In genomic region chr1:3071507-3072177, GRCh38 we compare ENCODE assay signal across 18 cellular contexts. TPM values are rescaled to one million over a fixed set of nuclear protein-coding genes. Genes with fewer than 3 reads are reported as not detected.
DNase-seq lines count a peak whose midpoint lies in the region; ATAC-seq and TF ChIP-seq lines count a peak whose summit lies in the region.
"Had no signal": no experiment of that assay in that cellular context is flagged by ENCODE, and none has a peak within 500 bp of the region (broad histone marks: within the 10 kb centered on the region; RNA-seq: fewer than 3 reads in every experiment).

No MANE protein-coding gene starts in this region.

- no peaks in the 10 kb centered on the region for H3K4me1 Mint-ChIP-seq in natural killer cell
- H3K4me1 Mint-ChIP-seq in natural killer cell treated with Interleukin-12 subunit alpha and Interleukin-12 subunit beta and Interleukin-15 and Interleukin-18, amount 100 ng/mL, for 72 hours (ENCODE audit: low read depth in 2 of 2): peaks cover 0 to 3% of the 10 kb centered on the region in 2 donors
- H3K4me1 Mint-ChIP-seq in activated T-helper 2 cell treated with anti-CD3 and anti-CD28 coated beads, Interferon-gamma antibody, Interleukin-2, Interleukin-4, amounts not matched to agents 10 μg/mL and 5 μg/mL and 100 μg/mL, durations not matched to agents 14 hours and 24 hours and 36 hours (ENCODE audit: low read depth): peaks cover 1% of the 10 kb centered on the region

- no peak for TF ChIP-seq CTCF in natural killer cell (IDR thresholded peaks at IDR 0.05)

- ATAC-seq in natural killer cell (no peak), left ventricle myocardium superior (no peak), GM18909 (IDR thresholded peaks at IDR 0.05; ENCODE audit: poor library complexity, unreplicated experiment) (no peak), HG03280 (IDR thresholded peaks at IDR 0.05; ENCODE audit: unreplicated experiment) (no peak)
- ATAC-seq in natural killer cell treated with Interleukin-12 subunit alpha and Interleukin-12 subunit beta and Interleukin-15 and Interleukin-18, amount 100 ng/mL, for 72 hours: no peak
- ATAC-seq: K562; mucosa of descending colon; right lobe of liver; stimulated activated naive CD8-positive, alpha-beta T cell treated with anti-CD3 and anti-CD28 coated beads, Interleukin-15, Interleukin-2, amounts not matched to agents 100 U/mL and 50 U/mL, for 24 hours had no signal

- intact Hi-C loops in natural killer cell (cut with micrococcal nuclease): no loop called here
- intact Hi-C loops in left ventricle myocardium superior (cut with micrococcal nuclease): no loop called here
- intact Hi-C loops in posterior cingulate gyrus (cut with DNase I): no loop called here
- intact Hi-C loops in activated T-helper 2 cell treated with anti-CD3 and anti-CD28 coated beads, Interferon-gamma antibody, Interleukin-2, Interleukin-4, amounts not matched to agents 10 μg/mL and 5 μg/mL and 100 μg/mL, durations not matched to agents 14 hours and 24 hours and 36 hours (cut with micrococcal nuclease): no loop called here

- no peaks in the 10 kb centered on the region for H3K9me3 Mint-ChIP-seq in natural killer cell
- no peaks in the 10 kb centered on the region for H3K9me3 Mint-ChIP-seq in natural killer cell treated with Interleukin-12 subunit alpha and Interleukin-12 subunit beta and Interleukin-15 and Interleukin-18, amount 100 ng/mL, for 72 hours
- no peaks in the 10 kb centered on the region for H3K9me3 Mint-ChIP-seq in activated T-helper 2 cell treated with anti-CD3 and anti-CD28 coated beads, Interferon-gamma antibody, Interleukin-2, Interleukin-4, amounts not matched to agents 10 μg/mL and 5 μg/mL and 100 μg/mL, durations not matched to agents 14 hours and 24 hours and 36 hours

- H3K27me3 Mint-ChIP-seq in natural killer cell (ENCODE audit: low read depth in 2 of 2): peaks cover 0 to 10% of the 10 kb centered on the region in 2 donors
- H3K27me3 Mint-ChIP-seq in natural killer cell treated with Interleukin-12 subunit alpha and Interleukin-12 subunit beta and Interleukin-15 and Interleukin-18, amount 100 ng/mL, for 72 hours: peaks cover 0 to 8% of the 10 kb centered on the region in 2 donors
- H3K27me3 Mint-ChIP-seq in activated T-helper 2 cell treated with anti-CD3 and anti-CD28 coated beads, Interferon-gamma antibody, Interleukin-2, Interleukin-4, amounts not matched to agents 10 μg/mL and 5 μg/mL and 100 μg/mL, durations not matched to agents 14 hours and 24 hours and 36 hours (ENCODE audit: low read depth): peaks cover 27% of the 10 kb centered on the region

- no peak overlapping the region for H3K27ac Mint-ChIP-seq in natural killer cell
- no peak overlapping the region for H3K27ac Mint-ChIP-seq in natural killer cell treated with Interleukin-12 subunit alpha and Interleukin-12 subunit beta and Interleukin-15 and Interleukin-18, amount 100 ng/mL, for 72 hours
- no peak overlapping the region for H3K27ac Mint-ChIP-seq in activated T-helper 2 cell treated with anti-CD3 and anti-CD28 coated beads, Interferon-gamma antibody, Interleukin-2, Interleukin-4, amounts not matched to agents 10 μg/mL and 5 μg/mL and 100 μg/mL, durations not matched to agents 14 hours and 24 hours and 36 hours

- DNase-seq in natural killer cell (no peak), left ventricle myocardium superior (peak; percentile 47), posterior cingulate gyrus (peak in 6 of 10 donors; percentile 6 to 81 (median 44)), iPS-NIHi7 (ENCODE audit: extremely low spot score) (no peak)
- DNase-seq in natural killer cell treated with Interleukin-12 subunit alpha and Interleukin-12 subunit beta and Interleukin-15 and Interleukin-18, amount 100 ng/mL, for 72 hours (ENCODE audit: low spot score): no peak
- no peak for DNase-seq in activated T-helper 2 cell treated with anti-CD3 and anti-CD28 coated beads, Interferon-gamma antibody, Interleukin-2, Interleukin-4, amounts not matched to agents 10 μg/mL and 5 μg/mL and 100 μg/mL, durations not matched to agents 14 hours and 24 hours and 36 hours (ENCODE audit: low spot score)
- DNase-seq: activated naive CD4-positive, alpha-beta T cell treated with anti-CD3 and anti-CD28 coated beads, Interleukin-2, amount 50 U/mL, for 16 hours; COR-L47; GM23248; NCI-H1417; NCI-H345; stimulated activated naive CD8-positive, alpha-beta T cell treated with anti-CD3 and anti-CD28 coated beads, Interleukin-15, Interleukin-2, amounts not matched to agents 100 U/mL and 50 U/mL, for 24 hours had no signal

- peak overlapping the region; percentile 35 for H3K4me3 Mint-ChIP-seq in natural killer cell
- no peak overlapping the region for H3K4me3 Mint-ChIP-seq in natural killer cell treated with Interleukin-12 subunit alpha and Interleukin-12 subunit beta and Interleukin-15 and Interleukin-18, amount 100 ng/mL, for 72 hours
- no peak overlapping the region for H3K4me3 Mint-ChIP-seq in activated T-helper 2 cell treated with anti-CD3 and anti-CD28 coated beads, Interferon-gamma antibody, Interleukin-2, Interleukin-4, amounts not matched to agents 10 μg/mL and 5 μg/mL and 100 μg/mL, durations not matched to agents 14 hours and 24 hours and 36 hours (ENCODE audit: low read depth)

- H3K36me3 Mint-ChIP-seq in natural killer cell: no peaks in the 10 kb centered on the region
- H3K36me3 Mint-ChIP-seq in natural killer cell treated with Interleukin-12 subunit alpha and Interleukin-12 subunit beta and Interleukin-15 and Interleukin-18, amount 100 ng/mL, for 72 hours: no peaks in the 10 kb centered on the region
- no peaks in the 10 kb centered on the region for H3K36me3 Mint-ChIP-seq in activated T-helper 2 cell treated with anti-CD3 and anti-CD28 coated beads, Interferon-gamma antibody, Interleukin-2, Interleukin-4, amounts not matched to agents 10 μg/mL and 5 μg/mL and 100 μg/mL, durations not matched to agents 14 hours and 24 hours and 36 hours (ENCODE audit: low read depth)

RNA-seq across cellular contexts. Expression of gene PRDM16, which starts 2.6 kb away (rescaled TPM):
- total RNA-seq in natural killer cell: under 1 TPM in 2 of 3 donors, not detected in 1; 0.25 to 0.64 TPM
- not detected for total RNA-seq in natural killer cell treated with Interleukin-12 subunit alpha and Interleukin-12 subunit beta and Interleukin-15 and Interleukin-18, amount 100 ng/mL, for 72 hours
- total RNA-seq in left ventricle myocardium superior: 17.7 TPM
- total RNA-seq in activated T-helper 2 cell treated with anti-CD3 and anti-CD28 coated beads, Interferon-gamma antibody, Interleukin-2, Interleukin-4, amounts not matched to agents 10 μg/mL and 5 μg/mL and 100 μg/mL, durations not matched to agents 14 hours and 24 hours and 36 hours: not detected in 2 replicates
- total RNA-seq: dermis microvascular lymphatic vessel endothelial cell, GM23248 had no signal

RNA-seq across cellular contexts. Expression of gene ACTRT2, which starts 50.4 kb away (rescaled TPM):
- total RNA-seq in natural killer cell (not detected), left ventricle myocardium superior (not detected)
- total RNA-seq in natural killer cell treated with Interleukin-12 subunit alpha and Interleukin-12 subunit beta and Interleukin-15 and Interleukin-18, amount 100 ng/mL, for 72 hours: not detected
- total RNA-seq in activated T-helper 2 cell treated with anti-CD3 and anti-CD28 coated beads, Interferon-gamma antibody, Interleukin-2, Interleukin-4, amounts not matched to agents 10 μg/mL and 5 μg/mL and 100 μg/mL, durations not matched to agents 14 hours and 24 hours and 36 hours: not detected in 2 replicates
- total RNA-seq: dermis microvascular lymphatic vessel endothelial cell, GM23248, K562, mucosa of descending colon, right lobe of liver had no signal

Comparison
In these comparisons a context has a peak if more than half of its experiments do, and no peak if none do; other contexts are left out.
1. DNase-seq: peak in left ventricle myocardium superior (single experiment) and posterior cingulate gyrus (6 of 10); none in natural killer cell (single experiment), natural killer cell treated with Interleukin-12 subunit alpha and Interleukin-12 subunit beta and Interleukin-15 and Interleukin-18, amount 100 ng/mL, for 72 hours (single experiment), iPS-NIHi7 (single experiment) and activated T-helper 2 cell treated with anti-CD3 and anti-CD28 coated beads, Interferon-gamma antibody, Interleukin-2, Interleukin-4, amounts not matched to agents 10 μg/mL and 5 μg/mL and 100 μg/mL, durations not matched to agents 14 hours and 24 hours and 36 hours (single experiment).
2. RNA of gene PRDM16, which starts 2.6 kb away (total RNA-seq): 17.7 TPM in left ventricle myocardium superior (single experiment); 0.25 to 0.64 TPM in natural killer cell, not detected in natural killer cell treated with Interleukin-12 subunit alpha and Interleukin-12 subunit beta and Interleukin-15 and Interleukin-18, amount 100 ng/mL, for 72 hours and not detected in activated T-helper 2 cell treated with anti-CD3 and anti-CD28 coated beads, Interferon-gamma antibody, Interleukin-2, Interleukin-4, amounts not matched to agents 10 μg/mL and 5 μg/mL and 100 μg/mL, durations not matched to agents 14 hours and 24 hours and 36 hours; every median in the first group is over 10 times any median in the second.